In the genomic region with DNA sequence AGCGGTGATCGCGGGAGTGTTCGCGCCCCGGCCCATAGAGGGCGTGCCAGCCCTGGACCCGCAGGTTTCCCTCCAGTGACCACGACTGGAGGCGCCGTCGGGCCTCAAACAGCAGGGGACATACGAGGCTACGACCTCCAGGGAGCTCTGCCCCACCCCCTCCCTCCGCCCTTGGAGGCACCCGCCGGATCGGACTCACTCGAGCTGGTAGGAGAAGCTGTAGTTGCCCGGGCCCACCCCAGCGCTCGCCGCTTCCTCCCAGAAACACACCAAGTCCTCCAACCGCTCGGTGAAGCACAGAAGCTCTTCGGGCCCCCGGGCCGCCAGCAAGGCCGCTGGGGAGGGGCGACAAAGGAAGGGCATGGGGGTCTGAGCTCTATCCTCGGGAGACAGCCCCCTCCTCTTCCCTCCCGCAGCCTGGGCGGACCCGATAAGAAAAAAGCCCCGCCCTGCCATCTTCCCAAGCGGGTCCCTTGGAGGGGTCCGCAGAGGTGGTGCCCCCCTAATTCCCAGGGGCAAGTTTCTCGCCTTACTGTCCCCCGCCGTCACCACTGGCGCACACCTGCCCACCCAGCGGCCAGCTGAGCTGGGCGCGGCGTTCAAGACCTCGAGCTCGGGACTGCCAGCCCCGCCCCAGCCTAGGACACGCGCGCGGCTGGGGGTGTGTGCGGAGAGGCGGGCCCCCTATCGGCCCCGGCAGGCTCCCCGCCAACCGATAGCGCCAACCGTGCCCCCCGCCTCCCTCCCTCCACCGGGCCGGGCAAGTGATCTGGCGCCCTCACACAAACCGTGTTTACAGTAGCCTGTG, we compare ENCODE assay signal across 8 cellular contexts. TPM values are rescaled to one million over a fixed set of nuclear protein-coding genes. Genes with fewer than 3 reads are reported as not detected.
A peak's percentile ranks its signal among the peaks of the same experiment; 100 is the strongest.
DNase-seq lines count a peak whose midpoint lies in the region; ATAC-seq, FAIRE-seq and TF ChIP-seq lines count a peak whose summit lies in the region.

No MANE protein-coding gene starts in this region.

- no peak for FAIRE-seq in kidney (lab: Jason Lieb, UNC)

- no peak for ATAC-seq in CD4-positive, alpha-beta T cell (ENCODE audit: poor library complexity)

- no peaks in the 10 kb centered on the region for H3K9me3 Mint-ChIP-seq in CD4-positive, alpha-beta T cell
- H3K9me3 Mint-ChIP-seq in brain: peaks cover 0 to 3% (median 0%) of the 10 kb centered on the region in 5 experiments

- H3K4me3 Mint-ChIP-seq in CD4-positive, alpha-beta T cell: peak overlapping the region; percentile 56
- H3K4me3 Mint-ChIP-seq in brain: peak overlapping the region; percentile 71 to 96 (median 80)

- peaks cover 4% of the 10 kb centered on the region for H3K36me3 Mint-ChIP-seq in CD4-positive, alpha-beta T cell (ENCODE audit: low read depth)
- H3K36me3 Mint-ChIP-seq in brain: no peaks in the 10 kb centered on the region

- peaks cover 21% of the 10 kb centered on the region for H3K27me3 ChIP-seq in CD4-positive, alpha-beta T cell (ENCODE audit: control insufficient read depth, insufficient read depth, low read length)
- H3K27me3 ChIP-seq in HUES48 (ENCODE audit: control insufficient read depth, insufficient read depth, low read length): no peaks in the 10 kb centered on the region

- H3K27me3 Mint-ChIP-seq in CD4-positive, alpha-beta T cell: peaks cover 25% of the 10 kb centered on the region
- peaks cover 57% of the 10 kb centered on the region for H3K27me3 Mint-ChIP-seq in brain

- H3K27ac ChIP-seq in CD4-positive, alpha-beta T cell (ENCODE audit: low read depth, low read length): no peak overlapping the region
- H3K27ac ChIP-seq in HUES48 (ENCODE audit: low read depth, low read length): no peak overlapping the region
- H3K27ac ChIP-seq in kidney (ENCODE audit: low read depth in 2 of 2, low read length in 2 of 2): peak overlapping the region; percentile 51 to 59

- no peaks in the 10 kb centered on the region for H3K9me3 ChIP-seq in CD4-positive, alpha-beta T cell (ENCODE audit: control insufficient read depth, low read length)
- no peaks in the 10 kb centered on the region for H3K9me3 ChIP-seq in HUES48 (ENCODE audit: control insufficient read depth, insufficient read depth, low read length)
- H3K9me3 ChIP-seq in kidney (ENCODE audit: control insufficient read depth in 1 of 2, low read length in 2 of 2): no peaks in the 10 kb centered on the region

- H3K36me3 ChIP-seq in HUES48 (ENCODE audit: control insufficient read depth, insufficient read depth, low read length) (0 out of 2 replicates have a peak, but pooled peaks cover under 1% of the 10 kb centered on the region), kidney (ENCODE audit: control insufficient read depth in 1 of 2, insufficient read depth in 2 of 2, low read length in 2 of 2) (no peaks in the 10 kb centered on the region)

- H3K9ac ChIP-seq in HUES48 (ENCODE audit: low read depth, low read length): peak overlapping the region; percentile 17; the same call in 1 of the 2 replicates
- peak overlapping the region in 1 of 2 donors; percentile 34 for H3K9ac ChIP-seq in kidney (ENCODE audit: low read length in 2 of 2)

- H3K27ac Mint-ChIP-seq in CD4-positive, alpha-beta T cell: peak overlapping the region; percentile 33
- no peak overlapping the region for H3K27ac Mint-ChIP-seq in brain

- H3K4me1 ChIP-seq in HUES48 (ENCODE audit: control insufficient read depth, insufficient read depth, low read length) (no peaks in the 10 kb centered on the region; the same call in 1 of the 2 replicates), kidney (ENCODE audit: control insufficient read depth in 1 of 2, insufficient read depth in 1 of 2, low read depth in 1 of 2, low read length in 2 of 2) (peaks cover 0 to 26% of the 10 kb centered on the region in 2 donors)

- TF ChIP-seq CTCF in CD4-positive, alpha-beta T cell (IDR thresholded peaks at IDR 0.05): no peak
- TF ChIP-seq CTCF in brain (conservative IDR thresholded peaks at IDR 0.05) (peak; percentile 47 to 70), kidney (IDR thresholded peaks at IDR 0.05; ENCODE audit: borderline replicate concordance, extremely low read depth, insufficient read depth) (peak; percentile 38)

- DNase-seq in CD4-positive, alpha-beta T cell: peak in 7 of 10 experiments; percentile 6 to 47 (median 19)
- DNase-seq in SK-N-DZ (ENCODE audit: low spot score) (peak; percentile 65), kidney (peak; percentile 89), SKM-1 treated with dmso at 0.1 percent for 144 hours (lab: John Stamatoyannopoulos, UW; ENCODE audit: unreplicated experiment) (no peak), putamen (ENCODE audit: low spot score) (no peak)
- DNase-seq in stimulated activated CD8-positive, alpha-beta memory T cell treated with anti-CD3 and anti-CD28 coated beads, Interleukin-12 subunit alpha, Interleukin-12 subunit beta, amount 100 ng/mL, for 1 hour (ENCODE audit: low read depth): peak; percentile 14

- intact Hi-C loops in CD4-positive, alpha-beta T cell (cut with DNase I, micrococcal nuclease): loop anchor here in 1 of 2 experiments (2.0 to 5.0 kb wide), 3 partner anchors 24 to 204 kb away; a partner anchor contains a TSS
- intact Hi-C loops in kidney (cut with DNase I): no loop called here

- peaks cover 37% of the 10 kb centered on the region for H3K4me1 Mint-ChIP-seq in CD4-positive, alpha-beta T cell (ENCODE audit: low read depth)
- H3K4me1 Mint-ChIP-seq in brain: peaks cover 41% of the 10 kb centered on the region

- H3K4me3 ChIP-seq in HUES48 (ENCODE audit: low read depth, low read length) (peak overlapping the region; percentile 70), kidney (ENCODE audit: low read length in 2 of 2) (peak overlapping the region in 1 of 2 donors; percentile 46)

- POLR2A ChIA-PET in CD4-positive, alpha-beta T cell (lab: Charles Lee): interaction anchor here (1.4 to 1.8 kb wide), 3 partner anchors 8 to 52 kb away, joined by 3 to 25 read pairs (median 9); a partner anchor contains a TSS

- CTCF ChIA-PET in CD4-positive, alpha-beta T cell (lab: Charles Lee): interaction anchor here (1.1 to 4.7 kb wide), 6 partner anchors 37 to 100 kb away, joined by 3 to 28 read pairs (median 5); a partner anchor contains a TSS

RNA-seq across cellular contexts. Expression of a gene that starts 1.0 kb away (rescaled TPM):
- 10 to 100 TPM; 10.9 to 11.3 TPM for total RNA-seq in CD4-positive, alpha-beta T cell
- polyA plus RNA-seq in SK-N-DZ (2014; cell fraction: cytosol; rRNA removed): 7.1 and 11.3 TPM in 2 replicates
- 8.9 and 9.2 TPM in 2 replicates for polyA plus RNA-seq in SK-N-DZ (2014; cell fraction: nucleus; rRNA removed)
- polyA plus RNA-seq in brain (ENCODE audit: insufficient read depth, low read depth, low replicate concordance): 10.6 TPM
- total RNA-seq in kidney: 23.6 TPM
- polyA plus RNA-seq in kidney (ENCODE audit: insufficient read depth, low read depth, low replicate concordance): 20.4 TPM

RNA-seq across cellular contexts. Expression of a gene that starts 8.6 kb away (rescaled TPM):
- total RNA-seq in CD4-positive, alpha-beta T cell: 1 to 10 TPM; 2.6 to 2.7 TPM
- polyA plus RNA-seq in SK-N-DZ (2014; cell fraction: cytosol; rRNA removed): 0.68 and 3.3 TPM in 2 replicates
- 1.1 and 1.5 TPM in 2 replicates for polyA plus RNA-seq in SK-N-DZ (2014; cell fraction: nucleus; rRNA removed)
- polyA plus RNA-seq in brain (ENCODE audit: insufficient read depth, low read depth, low replicate concordance) (1.5 TPM), kidney (ENCODE audit: insufficient read depth, low read depth, low replicate concordance) (6.2 TPM)
- 4.1 TPM for total RNA-seq in kidney

RNA-seq across cellular contexts. Expression of a gene that starts 27.9 kb away (rescaled TPM):
- 1 to 10 TPM; 8.2 TPM for total RNA-seq in CD4-positive, alpha-beta T cell
- polyA plus RNA-seq in SK-N-DZ (2014; cell fraction: cytosol; rRNA removed): 6.9 and 11.1 TPM in 2 replicates
- polyA plus RNA-seq in SK-N-DZ (2014; cell fraction: nucleus; rRNA removed): 12.5 and 16.5 TPM in 2 replicates
- polyA plus RNA-seq in brain (ENCODE audit: insufficient read depth, low read depth, low replicate concordance): 60.6 TPM
- total RNA-seq in kidney: 22.5 TPM
- 11.7 TPM for polyA plus RNA-seq in kidney (ENCODE audit: insufficient read depth, low read depth, low replicate concordance)

RNA-seq across cellular contexts. Expression of a gene that starts 36.0 kb away (rescaled TPM):
- total RNA-seq in CD4-positive, alpha-beta T cell: not detected
- not detected in 2 replicates for polyA plus RNA-seq in SK-N-DZ (2014; cell fraction: cytosol; rRNA removed)
- not detected in 2 replicates for polyA plus RNA-seq in SK-N-DZ (2014; cell fraction: nucleus; rRNA removed)
- polyA plus RNA-seq in brain (ENCODE audit: insufficient read depth, low read depth, low replicate concordance) (17.6 TPM), kidney (ENCODE audit: insufficient read depth, low read depth, low replicate concordance) (56.9 TPM)
- total RNA-seq in kidney: 126 TPM

RNA-seq across cellular contexts. Expression of a gene that starts 36.8 kb away (rescaled TPM):
- total RNA-seq in CD4-positive, alpha-beta T cell: 10 to 100 TPM; 35.5 to 42.4 TPM
- 1.7 and 3.4 TPM in 2 replicates for polyA plus RNA-seq in SK-N-DZ (2014; cell fraction: cytosol; rRNA removed)
- polyA plus RNA-seq in SK-N-DZ (2014; cell fraction: nucleus; rRNA removed): 2.6 and 6.1 TPM in 2 replicates
- polyA plus RNA-seq in brain (ENCODE audit: insufficient read depth, low read depth, low replicate concordance) (19.1 TPM), kidney (ENCODE audit: insufficient read depth, low read depth, low replicate concordance) (50.7 TPM)
- 28.9 TPM for total RNA-seq in kidney

Comparison
In these comparisons a context has a peak if more than half of its experiments do, and no peak if none do; other contexts are left out.
1. DNase-seq: peak in CD4-positive, alpha-beta T cell (7 of 10), SK-N-DZ (single experiment), kidney (single experiment) and stimulated activated CD8-positive, alpha-beta memory T cell treated with anti-CD3 and anti-CD28 coated beads, Interleukin-12 subunit alpha, Interleukin-12 subunit beta, amount 100 ng/mL, for 1 hour (single experiment); none in SKM-1 treated with dmso at 0.1 percent for 144 hours (single experiment) and putamen (single experiment).
2. H3K27ac ChIP-seq: peak in kidney (2 of 2); none in CD4-positive, alpha-beta T cell (single experiment) and HUES48 (single experiment).